In the genomic region with DNA sequence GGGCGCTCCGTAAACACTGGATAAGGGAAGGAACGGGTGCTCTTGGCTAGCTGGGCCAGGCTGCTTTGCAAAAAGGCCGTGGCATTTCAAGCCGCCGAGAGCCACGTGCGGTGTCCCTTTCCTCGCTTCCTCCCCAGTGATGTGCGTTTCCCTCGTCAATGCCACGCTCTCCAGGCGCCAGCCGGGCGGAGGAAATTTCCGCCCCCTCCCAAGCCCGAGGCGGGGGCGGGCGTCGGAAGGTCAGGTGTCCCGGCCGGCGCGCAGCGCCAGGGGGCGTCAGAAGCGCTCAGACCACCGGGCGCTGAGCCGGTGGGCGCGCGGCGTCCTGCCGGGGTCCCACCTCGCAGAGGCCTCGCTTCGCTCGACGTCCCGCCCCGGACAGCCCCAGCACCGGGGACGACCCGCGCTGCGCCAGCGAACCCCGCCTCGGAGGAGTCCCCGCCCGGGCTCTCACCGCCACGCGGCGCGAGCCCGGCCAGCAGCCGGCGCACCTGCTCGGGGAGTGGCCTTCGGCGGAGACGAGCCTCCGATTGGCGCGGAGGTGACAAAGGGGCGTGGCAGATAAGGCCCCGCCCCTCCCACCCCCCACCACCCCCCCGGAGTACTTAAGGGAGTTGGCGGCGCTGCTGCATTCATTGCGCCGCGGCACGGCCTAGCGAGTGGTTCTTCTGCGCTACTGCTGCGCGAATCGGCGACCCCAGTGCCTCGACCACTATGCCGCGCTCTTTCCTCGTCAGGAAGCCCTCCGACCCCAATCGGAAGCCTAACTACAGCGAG, we compare ENCODE assay signal across 8 cellular contexts. TPM values are rescaled to one million over a fixed set of nuclear protein-coding genes. Genes with fewer than 3 reads are reported as not detected.
DNase-seq lines count a peak whose midpoint lies in the region; ATAC-seq, FAIRE-seq and TF ChIP-seq lines count a peak whose summit lies in the region.

A gene (plus strand): TSS at position 635 of the 777 bp plus-strand sequence. CDS start 80 bp downstream, at position 715.

- POLR2A ChIA-PET in BJ (lab: Charles Lee): no interaction called here
- POLR2A ChIA-PET in activated CD4-positive, alpha-beta memory T cell treated with anti-CD3 and anti-CD28 coated beads for 36 hours (lab: Charles Lee): no interaction called here

- TF ChIP-seq CTCF in BJ (IDR thresholded peaks at IDR 0.05; ENCODE audit: insufficient read depth, low read depth, low read length) (peak; percentile 44), lung (IDR thresholded peaks at IDR 0.05; ENCODE audit: control extremely low read depth, extremely low read depth) (peak; percentile 1)

- no peaks in the 10 kb centered on the region for H3K36me3 Mint-ChIP-seq in activated CD4-positive, alpha-beta memory T cell treated with anti-CD3 and anti-CD28 coated beads for 36 hours

- no peaks in the 10 kb centered on the region for H3K9me3 ChIP-seq in lung (ENCODE audit: control insufficient read depth in 2 of 2, insufficient read depth in 1 of 2, low read length in 1 of 2)

- peaks cover 4% of the 10 kb centered on the region for H3K27me3 Mint-ChIP-seq in activated CD4-positive, alpha-beta memory T cell treated with anti-CD3 and anti-CD28 coated beads for 36 hours

- H3K9me3 Mint-ChIP-seq in activated CD4-positive, alpha-beta memory T cell treated with anti-CD3 and anti-CD28 coated beads for 36 hours: no peaks in the 10 kb centered on the region

- CTCF ChIA-PET in BJ (lab: Yijun Ruan, JAX): interaction anchor here (0.9 to 16.8 kb wide), 7 partner anchors 76 to 189 kb away, joined by 3 to 590 read pairs (median 4); no protein-coding TSS in a partner anchor
- CTCF ChIA-PET in activated CD4-positive, alpha-beta memory T cell treated with anti-CD3 and anti-CD28 coated beads for 36 hours (lab: Charles Lee): interaction anchor here (0.7 to 7.5 kb wide), 6 partner anchors 47 to 197 kb away, joined by 3 to 257 read pairs (median 6); a partner anchor contains a TSS

- 1% methylated on average over 78 to 90 of the region's 90 CpGs for WGBS in lung, 2 donors

- FAIRE-seq in GM19239 (lab: Jason Lieb, UNC): no peak

- peak within 1 kb of the TSS; percentile 23 for H3K4me3 Mint-ChIP-seq in activated CD4-positive, alpha-beta memory T cell treated with anti-CD3 and anti-CD28 coated beads for 36 hours

- H3K27me3 ChIP-seq in BJ (ENCODE audit: control insufficient read depth, insufficient read depth, low read length) (no peaks in the 10 kb centered on the region), lung (ENCODE audit: control insufficient read depth, insufficient read depth) (no peaks in the 10 kb centered on the region)

- H3K27ac Mint-ChIP-seq in activated CD4-positive, alpha-beta memory T cell treated with anti-CD3 and anti-CD28 coated beads for 36 hours: no peak within 1 kb of the TSS

- intact Hi-C loops in activated CD4-positive, alpha-beta memory T cell treated with anti-CD3 and anti-CD28 coated beads for 36 hours (cut with micrococcal nuclease): no loop called here

- H3K4me1 ChIP-seq in lung (ENCODE audit: control insufficient read depth in 2 of 2, insufficient read depth in 2 of 2, low read length in 2 of 2): peaks cover 0 to 20% of the 10 kb centered on the region in 2 donors

- H3K4me3 ChIP-seq in BJ (ENCODE audit: low read depth, low read length) (peak within 1 kb of the TSS; percentile 58), lung (peak within 1 kb of the TSS; percentile 53)

- peak; percentile 78 for ATAC-seq in HG03520 (IDR thresholded peaks at IDR 0.05; ENCODE audit: unreplicated experiment)
- ATAC-seq in lung (ENCODE audit: insufficient read depth, low FRiP score): peak; percentile 89

- H3K27ac ChIP-seq in lung (ENCODE audit: low read depth in 1 of 2, low read length in 1 of 2): peak within 1 kb of the TSS; percentile 57 to 71

- H3K4me1 Mint-ChIP-seq in activated CD4-positive, alpha-beta memory T cell treated with anti-CD3 and anti-CD28 coated beads for 36 hours (ENCODE audit: low read depth): peaks cover 20% of the 10 kb centered on the region

- H3K36me3 ChIP-seq in BJ (ENCODE audit: control insufficient read depth, insufficient read depth, low read length) (peaks cover 1% of the 10 kb centered on the region; the same call in 1 of the 2 replicates), lung (ENCODE audit: control insufficient read depth in 2 of 2, insufficient read depth in 2 of 2, low read length in 2 of 2) (no peaks in the 10 kb centered on the region)

- no peak for DNase-seq in BJ (ENCODE audit: low read depth)
- peak; percentile 100 for DNase-seq in GM19239 (ENCODE audit: insufficient read length, low spot score)
- peak; percentile 91 for DNase-seq in NCI-H69 (lab: John Stamatoyannopoulos, UW)
- peak; percentile 84 for DNase-seq in activated CD4-positive, alpha-beta memory T cell treated with anti-CD3 and anti-CD28 coated beads for 36 hours
- peak; percentile 95 for DNase-seq in ecto neural progenitor cell (ENCODE audit: low spot score)
- DNase-seq in lung (ENCODE audit: low spot score): peak; percentile 77
- peak; percentile 54 to 76 (median 54) for DNase-seq in stimulated activated CD4-positive, alpha-beta T cell treated with anti-CD3 and anti-CD28 coated beads, TNF-alpha, amount 100 ng/mL, for 24 hours (ENCODE audit: low read depth in 3 of 3)

RNA-seq across cellular contexts. Expression of the gene that starts here (rescaled TPM):
- polyA plus RNA-seq in BJ (2011; rRNA removed): 3.6 and 6.5 TPM in 2 replicates
- 2.7 and 3.4 TPM in 2 replicates for polyA minus RNA-seq in BJ (2011; rRNA and poly(A)+ RNA removed)
- under 1 TPM in 1 of 2 experiments, not detected in 1; 0.27 TPM for total RNA-seq in activated CD4-positive, alpha-beta memory T cell treated with anti-CD3 and anti-CD28 coated beads for 36 hours
- total RNA-seq in lung: 1 to 10 TPM in 1 of 2 donors, under 1 TPM in 1; 0.74 to 3.6 TPM
- polyA plus RNA-seq in lung: 10 to 100 TPM in 1 of 2 donors, 1 to 10 TPM in 1; 7.3 to 12.0 TPM

Comparison
In these comparisons a context has a peak if more than half of its experiments do, and no peak if none do; other contexts are left out.
1. Peak in DNase-seq in activated CD4-positive, alpha-beta memory T cell treated with anti-CD3 and anti-CD28 coated beads for 36 hours; RNA of the gene not detected or under 1 TPM.